Comparison of ENCODE assay signal across 8 cellular contexts in the genomic region with DNA sequence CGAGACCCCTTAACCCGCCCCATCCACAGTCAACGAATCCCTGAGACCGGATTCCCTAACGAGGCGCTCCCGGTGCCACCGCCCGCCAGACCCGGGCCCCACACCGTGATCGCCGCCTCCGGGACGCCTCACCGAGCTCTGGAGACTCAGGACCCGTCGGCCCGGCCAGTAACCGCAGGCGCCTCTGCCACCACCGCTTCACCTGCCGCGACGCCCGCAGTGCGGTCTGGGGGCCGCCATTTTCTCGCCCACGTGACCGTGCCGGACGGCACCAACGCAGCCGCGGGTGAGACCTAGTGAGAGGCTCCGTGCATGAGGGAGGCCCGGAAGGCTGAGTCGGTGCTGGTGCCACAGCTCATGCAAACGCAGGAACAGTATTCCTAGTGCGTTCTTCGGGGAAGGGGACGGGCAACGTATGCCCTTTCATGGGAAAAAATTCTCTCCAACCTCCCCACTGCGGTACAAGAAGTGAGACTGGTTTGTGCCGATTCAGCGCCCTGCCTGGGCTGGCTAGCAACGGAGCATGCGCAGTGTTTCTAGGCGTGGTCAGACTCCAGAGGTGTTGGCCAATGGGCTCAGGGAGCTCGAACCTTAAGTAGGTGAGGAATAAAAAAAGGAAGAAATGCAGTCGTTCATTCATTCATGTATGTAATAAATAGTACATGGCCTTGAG. TPM values are rescaled to one million over a fixed set of nuclear protein-coding genes. Genes with fewer than 3 reads are reported as not detected.
A peak's percentile ranks its signal among the peaks of the same experiment; 100 is the strongest.
DNase-seq lines count a peak whose midpoint lies in the region; ATAC-seq and TF ChIP-seq lines count a peak whose summit lies in the region.

A gene with protein sequence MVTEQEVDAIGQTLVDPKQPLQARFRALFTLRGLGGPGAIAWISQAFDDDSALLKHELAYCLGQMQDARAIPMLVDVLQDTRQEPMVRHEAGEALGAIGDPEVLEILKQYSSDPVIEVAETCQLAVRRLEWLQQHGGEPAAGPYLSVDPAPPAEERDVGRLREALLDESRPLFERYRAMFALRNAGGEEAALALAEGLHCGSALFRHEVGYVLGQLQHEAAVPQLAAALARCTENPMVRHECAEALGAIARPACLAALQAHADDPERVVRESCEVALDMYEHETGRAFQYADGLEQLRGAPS (minus strand): TSS at position 246 of the 673 bp plus-strand sequence. CDS start 3,860 bp downstream, outside the sequence.

- H3F3A ChIP-seq in DOHH2 (ENCODE audit: control insufficient read depth, insufficient read depth), result no peaks in the 10 kb centered on the region; the same call in 1 of the 2 replicates
- 0 out of 2 replicates have a peak, but pooled peaks cover 3% of the 10 kb centered on the region for H3F3A ChIP-seq in GM23338 (replicated peaks; ENCODE audit: low read depth)

- H4K20me1 ChIP-seq in DOHH2 (ENCODE audit: control insufficient read depth, insufficient read depth, low read depth, low read length) (no peaks in the 10 kb centered on the region), GM23338 (replicated peaks; ENCODE audit: insufficient read depth) (peaks cover 5% of the 10 kb centered on the region; the same call in 1 of the 2 replicates)

- peak within 1 kb of the TSS; percentile 65 for H3K27ac ChIP-seq in DOHH2 (ENCODE audit: low read depth, low read length)
- H3K27ac ChIP-seq in GM23338 (ENCODE audit: low read depth), result peak within 1 kb of the TSS; percentile 86
- peak within 1 kb of the TSS; percentile 88 for H3K27ac ChIP-seq in RWPE1

- H3K4me3 ChIP-seq in DOHH2 (ENCODE audit: low read length) (peak within 1 kb of the TSS; percentile 81), GM23338 (peak within 1 kb of the TSS; percentile 99), LNCaP clone FGC (ENCODE audit: low read depth, low read length) (peak within 1 kb of the TSS; percentile 100), fibroblast of mammary gland (ENCODE audit: control insufficient read depth, low read depth, low read length) (peak within 1 kb of the TSS; percentile 96)

- H3K36me3 ChIP-seq in DOHH2 (ENCODE audit: control insufficient read depth, low read length), result peaks cover 14% of the 10 kb centered on the region
- H3K36me3 ChIP-seq in GM23338 (ENCODE audit: insufficient read depth), result peaks cover 5% of the 10 kb centered on the region; the same call in 1 of the 2 replicates

- peaks cover 37% of the 10 kb centered on the region for H3K79me2 ChIP-seq in DOHH2 (ENCODE audit: control insufficient read depth, low read length)
- peaks cover 27% of the 10 kb centered on the region for H3K79me2 ChIP-seq in GM23338 (replicated peaks; ENCODE audit: insufficient read depth)

- CTCF ChIA-PET in RWPE1 (lab: Yijun Ruan, JAX), result interaction anchor here (1.5 kb wide), 1 partner anchor 16 kb away, joined by 5 read pairs; no protein-coding TSS in a partner anchor

- TF ChIP-seq CTCF in DOHH2 (IDR thresholded peaks at IDR 0.05; ENCODE audit: low read depth, low read length, poor library complexity, severe bottlenecking) (no peak), GM23338 (conservative IDR thresholded peaks at IDR 0.05; ENCODE audit: low read depth in 2 of 2) (no peak), LNCaP clone FGC (IDR thresholded peaks at IDR 0.05; ENCODE audit: control insufficient read depth, extremely low read depth, insufficient read depth) (no peak), RWPE1 (conservative IDR thresholded peaks at IDR 0.05; ENCODE audit: low read depth) (no peak), fibroblast of mammary gland (conservative IDR thresholded peaks at IDR 0.05; ENCODE audit: control insufficient read depth, insufficient read depth, low read depth, low read length) (no peak)

- H3K9me2 ChIP-seq in DOHH2 (replicated peaks; ENCODE audit: control insufficient read depth, low read length) (no peaks in the 10 kb centered on the region), GM23338 (ENCODE audit: insufficient read depth) (no peaks in the 10 kb centered on the region)

- peak within 1 kb of the TSS; percentile 100 for H3K27ac Mint-ChIP-seq in GM23338
- H3K27ac Mint-ChIP-seq in activated T-helper 17 cell treated with anti-CD3 and anti-CD28 coated beads, Interleukin-2, amount 50 U/mL, for 72 hours, result peak within 1 kb of the TSS; percentile 100
- H3K27ac Mint-ChIP-seq in naive thymus-derived CD8-positive, alpha-beta T cell, result peak within 1 kb of the TSS; percentile 96 to 99 (median 98)

- peak; percentile 93 for ATAC-seq in GM23338
- ATAC-seq in activated T-helper 17 cell treated with anti-CD3 and anti-CD28 coated beads, Interleukin-2, amount 50 U/mL, for 72 hours (replicated peaks), result peak; percentile 91
- peak; percentile 89 to 91 for ATAC-seq in naive thymus-derived CD8-positive, alpha-beta T cell

- H3K4me2 ChIP-seq in DOHH2 (ENCODE audit: low read length), result peak within 1 kb of the TSS; percentile 86
- peak within 1 kb of the TSS; percentile 92 for H3K4me2 ChIP-seq in GM23338

- peaks cover 13% of the 10 kb centered on the region for H3K4me1 Mint-ChIP-seq in GM23338
- H3K4me1 Mint-ChIP-seq in activated T-helper 17 cell treated with anti-CD3 and anti-CD28 coated beads, Interleukin-2, amount 50 U/mL, for 72 hours, result peaks cover 14% of the 10 kb centered on the region
- peaks cover 17 to 40% (median 32%) of the 10 kb centered on the region in 4 donors for H3K4me1 Mint-ChIP-seq in naive thymus-derived CD8-positive, alpha-beta T cell

- no peaks in the 10 kb centered on the region for H3K27me3 ChIP-seq in DOHH2 (ENCODE audit: control insufficient read depth, low read length)
- no peaks in the 10 kb centered on the region for H3K27me3 ChIP-seq in GM23338 (ENCODE audit: insufficient read depth)

- peaks cover 7% of the 10 kb centered on the region for H3K27me3 Mint-ChIP-seq in GM23338 (ENCODE audit: insufficient read depth, low read depth, poor library complexity)
- H3K27me3 Mint-ChIP-seq in activated T-helper 17 cell treated with anti-CD3 and anti-CD28 coated beads, Interleukin-2, amount 50 U/mL, for 72 hours, result no peaks in the 10 kb centered on the region
- H3K27me3 Mint-ChIP-seq in naive thymus-derived CD8-positive, alpha-beta T cell, result no peaks in the 10 kb centered on the region

- H3K4me1 ChIP-seq in DOHH2 (ENCODE audit: control insufficient read depth, low read length), result peaks cover 25% of the 10 kb centered on the region
- peaks cover 17% of the 10 kb centered on the region for H3K4me1 ChIP-seq in GM23338 (ENCODE audit: insufficient read depth)

- H2AFZ ChIP-seq in GM23338, result peak within 1 kb of the TSS; percentile 1; the same call in 1 of the 2 replicates

- peak within 1 kb of the TSS; percentile 87 for H3K4me3 Mint-ChIP-seq in GM23338
- peak within 1 kb of the TSS; percentile 94 for H3K4me3 Mint-ChIP-seq in activated T-helper 17 cell treated with anti-CD3 and anti-CD28 coated beads, Interleukin-2, amount 50 U/mL, for 72 hours
- H3K4me3 Mint-ChIP-seq in naive thymus-derived CD8-positive, alpha-beta T cell, result peak within 1 kb of the TSS; percentile 88 to 97 (median 92)

- peaks cover 25% of the 10 kb centered on the region for H3K36me3 Mint-ChIP-seq in GM23338 (ENCODE audit: low read depth)
- peaks cover 20% of the 10 kb centered on the region for H3K36me3 Mint-ChIP-seq in activated T-helper 17 cell treated with anti-CD3 and anti-CD28 coated beads, Interleukin-2, amount 50 U/mL, for 72 hours (ENCODE audit: low read depth)
- peaks cover 0 to 17% (median 5%) of the 10 kb centered on the region in 3 donors for H3K36me3 Mint-ChIP-seq in naive thymus-derived CD8-positive, alpha-beta T cell

- peaks cover 4% of the 10 kb centered on the region; the same call in 1 of the 3 replicates for H3K9me3 Mint-ChIP-seq in GM23338
- H3K9me3 Mint-ChIP-seq in activated T-helper 17 cell treated with anti-CD3 and anti-CD28 coated beads, Interleukin-2, amount 50 U/mL, for 72 hours, result peaks cover 4% of the 10 kb centered on the region
- H3K9me3 Mint-ChIP-seq in naive thymus-derived CD8-positive, alpha-beta T cell, result no peaks in the 10 kb centered on the region

- POLR2A ChIA-PET in RWPE1 (lab: Yijun Ruan, JAX; ENCODE audit: low non-redundant PET), result no interaction called here
- POLR2A ChIA-PET in naive thymus-derived CD8-positive, alpha-beta T cell (lab: Charles Lee), result interaction anchor here (0.6 to 1.0 kb wide), 9 partner anchors 8 to 958 kb away, joined by 3 to 6 read pairs (median 3); partner anchors contain the start of genes HMG20B and S1PR4

- DNase-seq in GM23338 (ENCODE audit: low spot score), result peak; percentile 98
- peak; percentile 95 for DNase-seq in LNCaP clone FGC (ENCODE audit: low read depth)
- peak; percentile 93 for DNase-seq in RWPE1 (ENCODE audit: low spot score)
- DNase-seq in fibroblast of mammary gland (ENCODE audit: low read depth), result peak; percentile 96
- DNase-seq in naive thymus-derived CD8-positive, alpha-beta T cell, result peak; percentile 84 to 98 (median 94)
- DNase-seq in stimulated activated naive CD4-positive, alpha-beta T cell (lab: John Stamatoyannopoulos, UW), result peak; percentile 89 to 99 (median 91)

- H3K9me3 ChIP-seq in DOHH2 (ENCODE audit: control insufficient read depth, insufficient read depth, low read length), result no peaks in the 10 kb centered on the region

RNA-seq across cellular contexts. Expression of the gene that starts here (rescaled TPM):
- 34.1 and 34.7 TPM in 2 replicates for total RNA-seq in GM23338 (2014; rRNA removed; shearing (Covaris generic))
- 19.0 TPM in 2 replicates for polyA plus RNA-seq in GM23338 (2016; fragmentation: Nextera tagmentation; extraction: Ambion mirVana)
- total RNA-seq in activated T-helper 17 cell treated with anti-CD3 and anti-CD28 coated beads, Interleukin-2, amount 50 U/mL, for 72 hours, result 10 to 100 TPM; 11.1 to 22.2 TPM
- total RNA-seq in naive thymus-derived CD8-positive, alpha-beta T cell, result 1 to 10 TPM; 6.5 to 6.6 TPM
- 10 to 100 TPM in 1 of 3 donors, 1 to 10 TPM in 2; 6.9 to 15.5 (median 7.8) TPM for polyA plus RNA-seq in naive thymus-derived CD8-positive, alpha-beta T cell

Comparison
In these comparisons a context has a peak if more than half of its experiments do, and no peak if none do; other contexts are left out.
1. Peak in every context shown above with its lines: DNase-seq, ATAC-seq, H3K4me3 ChIP-seq and H3K27ac ChIP-seq.